ENCODE assay signal across 22 cellular contexts in the genomic region with DNA sequence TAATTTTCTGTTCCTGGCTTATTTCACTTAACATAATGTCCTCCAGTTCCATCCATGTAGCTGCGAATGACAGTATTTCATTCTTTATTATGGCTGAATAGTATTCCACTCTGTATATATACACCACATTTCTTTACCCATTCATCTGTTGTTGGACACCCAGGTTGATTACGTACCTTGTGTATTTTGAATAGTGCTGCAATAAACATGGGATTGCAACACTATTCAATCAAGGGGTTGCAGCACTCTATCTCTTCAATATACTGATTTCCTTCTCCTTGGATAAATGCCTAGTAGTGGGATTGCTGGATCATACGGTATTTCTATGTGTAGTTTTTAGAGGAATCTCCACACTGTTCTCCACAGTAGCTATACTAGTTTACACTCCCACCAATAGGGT.
DNase-seq lines count a peak whose midpoint lies in the region; ATAC-seq and TF ChIP-seq lines count a peak whose summit lies in the region.
"Had no signal": no experiment of that assay in that cellular context is flagged by ENCODE, and none has a peak within 500 bp of the region (broad histone marks: within the 10 kb centered on the region; RNA-seq: fewer than 3 reads in every experiment).

No MANE protein-coding gene starts in this region.

- peaks cover 6% of the 10 kb centered on the region for H3K9me3 Mint-ChIP-seq in progenitor cell of endocrine pancreas (ENCODE audit: low read depth)
- H3K9me3 Mint-ChIP-seq: CD4-positive, alpha-beta memory T cell; H9; HFFc6 had no signal

- H3K4me3 ChIP-seq in HEK293 (ENCODE audit: low read depth, low read length) (no peak overlapping the region), right lobe of liver (no peak overlapping the region), colonic mucosa (no peak overlapping the region)
- H3K4me3 ChIP-seq: BLaER1 treated with 17β-estradiol and CSF1 and Interleukin-3, amounts not matched to agents 10 nM and 100 nM; GM23248 had no signal

- no peaks in the 10 kb centered on the region for H3K27me3 Mint-ChIP-seq in progenitor cell of endocrine pancreas
- H3K27me3 Mint-ChIP-seq: CD4-positive, alpha-beta memory T cell had no signal

- ATAC-seq in left lobe of liver: peak; percentile 72
- ATAC-seq in right lobe of liver: peak; percentile 73 to 93 (median 88)
- ATAC-seq in GM21447 (IDR thresholded peaks at IDR 0.05; ENCODE audit: unreplicated experiment): no peak
- ATAC-seq: HCT116 had no signal

- intact Hi-C loops in right lobe of liver (cut with DNase I): no loop called here
- intact Hi-C loops in colonic mucosa (cut with DNase I): loop anchor here (10.0 kb wide), 1 partner anchor 580 kb away; no protein-coding TSS in a partner anchor

- 51% methylated on average over 3 of the region's 3 CpGs for WGBS in right lobe of liver (ENCODE audit: insufficient coverage, low coverage, low lambda C conversion rate, missing lambda C conversion rate)

- H3K4me3 Mint-ChIP-seq in progenitor cell of endocrine pancreas (ENCODE audit: low read depth): no peak overlapping the region
- H3K4me3 Mint-ChIP-seq: CD14-positive monocyte; CD4-positive, alpha-beta memory T cell; H9; HFFc6 had no signal

- peak overlapping the region; percentile 73 for H3K27ac Mint-ChIP-seq in progenitor cell of endocrine pancreas
- H3K27ac Mint-ChIP-seq: H9, HFFc6 had no signal

- no peaks in the 10 kb centered on the region for H3K4me1 ChIP-seq in HEK293 (ENCODE audit: control insufficient read depth, insufficient read depth, low read length)
- peaks cover 0 to 16% (median 0%) of the 10 kb centered on the region in 4 donors for H3K4me1 ChIP-seq in right lobe of liver
- no peaks in the 10 kb centered on the region for H3K4me1 ChIP-seq in colonic mucosa
- H3K4me1 ChIP-seq: BE2C had no signal

- H3K4me1 Mint-ChIP-seq in progenitor cell of endocrine pancreas (ENCODE audit: low read depth): peaks cover 2% of the 10 kb centered on the region

- POLR2A ChIA-PET in HEK293 (lab: Yijun Ruan, JAX): interaction anchor here (1.2 kb wide), 1 partner anchor 61 kb away, joined by 3 read pairs; a partner anchor contains a TSS

- H3K36me3 Mint-ChIP-seq in progenitor cell of endocrine pancreas (ENCODE audit: insufficient read depth): peaks cover 28% of the 10 kb centered on the region

- DNase-seq in left lobe of liver (ENCODE audit: low spot score) (no peak), right lobe of liver (no peak), progenitor cell of endocrine pancreas (ENCODE audit: low spot score, unreplicated experiment) (no peak), AG20443 (ENCODE audit: low spot score) (no peak), colonic mucosa (no peak), hypothalamus (lab: John Stamatoyannopoulos, UW) (no peak)
- DNase-seq: AML-193; BE2C; Calu3; CD4-positive, alpha-beta memory T cell; COR-L47; DMS53; DMS79 treated with DMSO at 0.1 percent for 48 hours; GF-D8; GM23248; H9; HFFc6 had no signal

- no peak overlapping the region for H3K9ac ChIP-seq in colonic mucosa (ENCODE audit: low read depth in 2 of 2, low read length in 2 of 2)
- H3K9ac ChIP-seq: BLaER1 treated with 17β-estradiol and CSF1 and Interleukin-3, amounts not matched to agents 10 nM and 100 nM; GM23248 had no signal

- CTCF ChIA-PET in HEK293 (lab: Yijun Ruan, JAX): no interaction called here

- H3K27ac ChIP-seq in HEK293 (ENCODE audit: extremely low read depth, low read depth, low read length) (no peak overlapping the region), right lobe of liver (peak overlapping the region in 1 of 3 donors; percentile 13), colonic mucosa (no peak overlapping the region)
- H3K27ac ChIP-seq: BLaER1 treated with 17β-estradiol and CSF1 and Interleukin-3, amounts not matched to agents 10 nM and 100 nM; GM23248 had no signal

- H3K27me3 ChIP-seq in right lobe of liver (no peaks in the 10 kb centered on the region), colonic mucosa (no peaks in the 10 kb centered on the region)
- H3K27me3 ChIP-seq: BE2C; BLaER1 treated with 17β-estradiol and CSF1 and Interleukin-3, amounts not matched to agents 10 nM and 100 nM had no signal

- H3K36me3 ChIP-seq in HEK293 (ENCODE audit: control insufficient read depth in 2 of 2, insufficient read depth in 1 of 2, low read length in 2 of 2) (peaks cover 0 to 15% of the 10 kb centered on the region in 2 experiments; a peak in 1 of 3 replicates), right lobe of liver (no peaks in the 10 kb centered on the region), colonic mucosa (no peaks in the 10 kb centered on the region)

- TF ChIP-seq CTCF in HEK293 (tag by site-specific recombination; IDR thresholded peaks at IDR 0.05) (no peak), right lobe of liver (IDR thresholded peaks at IDR 0.05) (no peak), progenitor cell of endocrine pancreas (IDR thresholded peaks at IDR 0.05; ENCODE audit: unreplicated experiment) (no peak), colonic mucosa (IDR thresholded peaks at IDR 0.05) (no peak)

- TF ChIP-seq POLR2A in right lobe of liver (IDR thresholded peaks at IDR 0.05): no peak

- H3K9me3 ChIP-seq in HEK293 (ENCODE audit: control insufficient read depth, insufficient read depth, low read depth, low read length): no peaks in the 10 kb centered on the region
- no peaks in the 10 kb centered on the region for H3K9me3 ChIP-seq in right lobe of liver
- no peaks in the 10 kb centered on the region for H3K9me3 ChIP-seq in colonic mucosa
- H3K9me3 ChIP-seq: BE2C had no signal

TF ChIP-seq in HEK293, 187 proteins besides CTCF, POLR2A, EP300 and RAD21:
- TF ChIP-seq, protein P1, sequence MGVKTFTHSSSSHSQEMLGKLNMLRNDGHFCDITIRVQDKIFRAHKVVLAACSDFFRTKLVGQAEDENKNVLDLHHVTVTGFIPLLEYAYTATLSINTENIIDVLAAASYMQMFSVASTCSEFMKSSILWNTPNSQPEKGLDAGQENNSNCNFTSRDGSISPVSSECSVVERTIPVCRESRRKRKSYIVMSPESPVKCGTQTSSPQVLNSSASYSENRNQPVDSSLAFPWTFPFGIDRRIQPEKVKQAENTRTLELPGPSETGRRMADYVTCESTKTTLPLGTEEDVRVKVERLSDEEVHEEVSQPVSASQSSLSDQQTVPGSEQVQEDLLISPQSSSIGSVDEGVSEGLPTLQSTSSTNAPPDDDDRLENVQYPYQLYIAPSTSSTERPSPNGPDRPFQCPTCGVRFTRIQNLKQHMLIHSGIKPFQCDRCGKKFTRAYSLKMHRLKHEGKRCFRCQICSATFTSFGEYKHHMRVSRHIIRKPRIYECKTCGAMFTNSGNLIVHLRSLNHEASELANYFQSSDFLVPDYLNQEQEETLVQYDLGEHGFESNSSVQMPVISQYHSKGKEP (tag by site-specific recombination; IDR thresholded peaks at IDR 0.05): no peak
- 0 out of 2 replicates have a peak, but pooled peaks have one; percentile 40 for TF ChIP-seq ZNF146 (tag by site-specific recombination; IDR thresholded peaks at IDR 0.05)
TF ChIP-seq in HEK293: peak in this region for 1.
